24 cellular contexts compared by ENCODE assay signal in the genomic region with DNA sequence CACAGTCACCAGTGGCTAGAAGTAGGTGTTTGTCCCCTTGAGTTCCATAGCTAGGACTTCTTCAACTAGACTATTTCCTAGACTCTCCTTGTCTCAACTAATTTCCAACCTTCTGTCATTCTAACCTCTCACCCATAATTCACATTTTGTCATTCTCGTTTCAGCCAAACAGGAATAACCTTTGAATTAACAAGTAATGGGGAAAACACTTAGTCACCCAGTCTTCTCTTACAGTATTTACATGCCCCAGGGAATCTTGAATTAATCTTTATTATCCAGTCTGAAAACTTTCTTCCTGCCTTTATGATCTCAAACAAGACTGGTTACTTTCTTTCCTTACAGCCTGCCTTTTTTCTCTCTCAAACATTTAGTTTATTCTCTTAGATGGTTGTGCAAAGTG.
"Had no signal": no experiment of that assay in that cellular context is flagged by ENCODE, and none has a peak within 500 bp of the region (broad histone marks: within the 10 kb centered on the region; RNA-seq: fewer than 3 reads in every experiment).

No MANE protein-coding gene starts in this region.

- H3K36me3 Mint-ChIP-seq: brain, T-cell, WTC11 had no signal

- DNase-seq: activated T-cell treated with anti-CD3 and anti-CD28 coated beads, Interleukin-2, amount 50 U/mL, for 24 hours; aorta; central memory CD4-positive, alpha-beta T cell; dermis blood vessel endothelial cell; effector CD8-positive, alpha-beta T cell; kidney; left lung; pancreas; psoas muscle; right cardiac atrium; stimulated activated CD4-positive, alpha-beta T cell treated with anti-CD3 and anti-CD28 coated beads, Interleukin-12 subunit alpha, Interleukin-12 subunit beta, amount 100 ng/mL, for 4 hours; stimulated activated CD4-positive, alpha-beta T cell treated with anti-CD3 and anti-CD28 coated beads, Interleukin-4, amount 100 ng/mL, for 4 hours; stimulated activated naive CD8-positive, alpha-beta T cell treated with anti-CD3 and anti-CD28 coated beads, Interleukin-15, Interleukin-2, amounts not matched to agents 100 U/mL and 50 U/mL, for 24 hours; T-cell; tibial artery had no signal

- H3K9me3 Mint-ChIP-seq: T-helper 2 cell treated with Interferon-gamma antibody and Interleukin-4, amounts not matched to agents 5 μg/mL and 100 μg/mL, for 36 hours had no signal

- H3K9me3 ChIP-seq: pancreas had no signal

- H3K27me3 ChIP-seq: foreskin keratinocyte, left lung, pancreas, tibial artery had no signal

- H3K27ac Mint-ChIP-seq: activated naive CD4-positive, alpha-beta T cell treated with anti-CD3 and anti-CD28 coated beads, Interleukin-2, amount 50 U/mL, for 72 hours; activated T-cell treated with anti-CD3 and anti-CD28 coated beads, Interleukin-2, amount 50 U/mL, for 24 hours; activated T-helper 17 cell treated with anti-CD3 and anti-CD28 coated beads, Interleukin-2, amount 50 U/mL, for 72 hours; memory B cell; nephron; T-cell; T-helper 2 cell treated with Interferon-gamma antibody and Interleukin-4, amounts not matched to agents 5 μg/mL and 100 μg/mL, for 36 hours; WTC11 had no signal

- H3K4me3 Mint-ChIP-seq: activated T-cell treated with anti-CD3 and anti-CD28 coated beads, Interleukin-2, amount 50 U/mL, for 24 hours; activated T-helper 17 cell treated with anti-CD3 and anti-CD28 coated beads, Interleukin-2, amount 50 U/mL, for 72 hours; brain; memory B cell; nephron; T-cell; T-helper 2 cell treated with Interferon-gamma antibody and Interleukin-4, amounts not matched to agents 5 μg/mL and 100 μg/mL, for 36 hours; WTC11 had no signal

- H3K4me3 ChIP-seq: left lung, pancreas, psoas muscle, tibial artery had no signal

- H3K4me1 Mint-ChIP-seq: activated T-helper 17 cell treated with anti-CD3 and anti-CD28 coated beads, Interleukin-2, amount 50 U/mL, for 72 hours; memory B cell; nephron; T-cell; WTC11 had no signal

- ATAC-seq: activated naive CD4-positive, alpha-beta T cell treated with anti-CD3 and anti-CD28 coated beads, Interleukin-2, amount 50 U/mL, for 72 hours; activated T-helper 17 cell treated with anti-CD3 and anti-CD28 coated beads, Interleukin-2, amount 50 U/mL, for 72 hours; foreskin keratinocyte; left lung; pancreas; psoas muscle; right cardiac atrium; stimulated activated naive CD8-positive, alpha-beta T cell treated with anti-CD3 and anti-CD28 coated beads, Interleukin-15, Interleukin-2, amounts not matched to agents 100 U/mL and 50 U/mL, for 24 hours; T-cell; WTC11 had no signal

- H3K4me1 ChIP-seq: left lung, psoas muscle, tibial artery had no signal

- FAIRE-seq: kidney, pancreas, TTC549 had no signal

- H3K27ac ChIP-seq: foreskin keratinocyte, left lung, pancreas, psoas muscle, tibial artery had no signal

- H3K36me3 ChIP-seq: left lung, pancreas, tibial artery had no signal
